In the genomic region with DNA sequence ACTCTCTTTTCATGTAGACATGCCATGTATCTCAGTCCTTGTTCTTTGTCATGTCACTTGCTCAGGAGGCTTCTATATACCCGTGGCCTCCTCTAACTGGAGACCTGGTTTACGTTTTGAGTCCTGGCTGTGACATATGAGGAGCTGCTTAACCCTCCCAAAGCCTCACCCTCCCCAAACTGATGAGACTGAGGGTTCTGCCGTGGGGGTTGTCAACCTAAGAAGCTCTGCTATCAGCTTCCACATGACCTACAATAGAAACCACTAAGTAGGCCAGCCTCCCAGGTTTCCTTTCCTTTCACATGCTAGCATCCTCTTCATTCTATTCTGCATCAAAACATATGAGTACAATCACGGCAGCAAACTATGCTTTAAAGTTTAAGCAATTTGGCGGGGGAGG, we compare ENCODE assay signal across 22 cellular contexts.
A peak's percentile ranks its signal among the peaks of the same experiment; 100 is the strongest.
DNase-seq lines count a peak whose midpoint lies in the region; ATAC-seq and TF ChIP-seq lines count a peak whose summit lies in the region.
"Had no signal": no experiment of that assay in that cellular context is flagged by ENCODE, and none has a peak within 500 bp of the region (broad histone marks: within the 10 kb centered on the region; RNA-seq: fewer than 3 reads in every experiment).

No MANE protein-coding gene starts in this region.

- no peak for TF ChIP-seq CTCF in MM.1S (IDR thresholded peaks at IDR 0.05; ENCODE audit: low read length)
- no peak for TF ChIP-seq CTCF in Caco-2 (IDR thresholded peaks at IDR 0.05; ENCODE audit: insufficient read depth in 1 of 2, low read depth in 1 of 2, low read length in 1 of 2, severe bottlenecking in 1 of 2, unreplicated experiment in 1 of 2)
- TF ChIP-seq CTCF in breast epithelium (IDR thresholded peaks at IDR 0.05), result no peak

- H3K27ac Mint-ChIP-seq in CD4-positive, alpha-beta memory T cell, result peak overlapping the region in 6 of 7 donors; percentile 31 to 81 (median 64)
- peak overlapping the region; percentile 8 for H3K27ac Mint-ChIP-seq in activated T-helper 17 cell treated with anti-CD3 and anti-CD28 coated beads, Interleukin-2, amount 50 U/mL, for 72 hours
- peak overlapping the region in 1 of 2 donors; percentile 75 for H3K27ac Mint-ChIP-seq in effector memory CD8-positive, alpha-beta T cell
- no peak overlapping the region for H3K27ac Mint-ChIP-seq in Caco-2 (ENCODE audit: unreplicated experiment)
- H3K27ac Mint-ChIP-seq: CD14-positive monocyte; CD8-positive, alpha-beta T cell had no signal

- no peaks in the 10 kb centered on the region for H3K9me3 ChIP-seq in CD4-positive, alpha-beta memory T cell (ENCODE audit: control insufficient read depth in 1 of 2, low read length in 2 of 2)
- H3K9me3 ChIP-seq in MM.1S (replicated peaks; ENCODE audit: insufficient read depth, low read length) (no peaks in the 10 kb centered on the region), Caco-2 (no peaks in the 10 kb centered on the region), breast epithelium (no peaks in the 10 kb centered on the region)
- H3K9me3 ChIP-seq: A549; BE2C; BLaER1 treated with 17β-estradiol and CSF1 and Interleukin-3, amounts not matched to agents 10 nM and 100 nM had no signal

- BruUV-seq in Caco-2 (replicated peaks; lab: Mats Ljungman, UMichigan), result no TSS peak

- H3K27ac ChIP-seq in CD4-positive, alpha-beta memory T cell (ENCODE audit: low read depth, low read length), result no peak overlapping the region
- no peak overlapping the region for H3K27ac ChIP-seq in MM.1S (ENCODE audit: low read length)
- no peak overlapping the region for H3K27ac ChIP-seq in breast epithelium
- H3K27ac ChIP-seq: A549; BLaER1 treated with 17β-estradiol and CSF1 and Interleukin-3, amounts not matched to agents 10 nM and 100 nM; GM23248 had no signal

- no peak overlapping the region for H3K4me3 ChIP-seq in CD4-positive, alpha-beta memory T cell (ENCODE audit: low read length in 2 of 2)
- H3K4me3 ChIP-seq in MM.1S (ENCODE audit: low read length) (no peak overlapping the region), Caco-2 (ENCODE audit: low read depth, low read length) (no peak overlapping the region), breast epithelium (no peak overlapping the region)
- H3K4me3 ChIP-seq: A549; BLaER1 treated with 17β-estradiol and CSF1 and Interleukin-3, amounts not matched to agents 10 nM and 100 nM; GM23248 had no signal

- H3K4me2 ChIP-seq in MM.1S (ENCODE audit: low read depth, low read length), result peak overlapping the region; percentile 18; the same call in 1 of the 2 replicates
- H3K4me2 ChIP-seq: A549; BLaER1 treated with 17β-estradiol and CSF1 and Interleukin-3, amounts not matched to agents 10 nM and 100 nM had no signal

- no peaks in the 10 kb centered on the region for H3K9me3 Mint-ChIP-seq in CD4-positive, alpha-beta memory T cell
- no peaks in the 10 kb centered on the region for H3K9me3 Mint-ChIP-seq in activated T-helper 17 cell treated with anti-CD3 and anti-CD28 coated beads, Interleukin-2, amount 50 U/mL, for 72 hours
- H3K9me3 Mint-ChIP-seq in effector memory CD8-positive, alpha-beta T cell, result no peaks in the 10 kb centered on the region
- no peaks in the 10 kb centered on the region for H3K9me3 Mint-ChIP-seq in Caco-2 (ENCODE audit: unreplicated experiment)
- H3K9me3 Mint-ChIP-seq: CD8-positive, alpha-beta T cell had no signal

- H3K27me3 ChIP-seq in CD4-positive, alpha-beta memory T cell (ENCODE audit: insufficient read depth, low read length), result no peaks in the 10 kb centered on the region
- no peaks in the 10 kb centered on the region for H3K27me3 ChIP-seq in MM.1S (replicated peaks; ENCODE audit: insufficient read depth, low read length)
- no peaks in the 10 kb centered on the region for H3K27me3 ChIP-seq in Caco-2 (replicated peaks; ENCODE audit: control insufficient read depth, insufficient read depth, low read length)
- H3K27me3 ChIP-seq in breast epithelium, result no peaks in the 10 kb centered on the region

- TF ChIP-seq POLR2A in breast epithelium (IDR thresholded peaks at IDR 0.05), result no peak

- H3K27me3 Mint-ChIP-seq in CD4-positive, alpha-beta memory T cell, result peaks cover 7 to 14% of the 10 kb centered on the region in 2 donors
- H3K27me3 Mint-ChIP-seq in activated T-helper 17 cell treated with anti-CD3 and anti-CD28 coated beads, Interleukin-2, amount 50 U/mL, for 72 hours, result no peaks in the 10 kb centered on the region
- H3K27me3 Mint-ChIP-seq in effector memory CD8-positive, alpha-beta T cell, result peaks cover 35 to 56% of the 10 kb centered on the region in 2 donors
- peaks cover 14% of the 10 kb centered on the region for H3K27me3 Mint-ChIP-seq in Caco-2 (ENCODE audit: insufficient read depth, unreplicated experiment)

- no peaks in the 10 kb centered on the region for H3K9me2 ChIP-seq in MM.1S (replicated peaks; ENCODE audit: insufficient read depth, low read length)

- H3K9ac ChIP-seq in MM.1S (ENCODE audit: low read length), result no peak overlapping the region
- H3K9ac ChIP-seq: BLaER1 treated with 17β-estradiol and CSF1 and Interleukin-3, amounts not matched to agents 10 nM and 100 nM; GM23248 had no signal

- POLR2A ChIA-PET in CD4-positive, alpha-beta memory T cell (lab: Charles Lee; ENCODE audit: partially characterized antibody), result no interaction called here
- POLR2A ChIA-PET in Caco-2 (lab: Charles Lee), result no interaction called here

- H3K36me3 ChIP-seq in CD4-positive, alpha-beta memory T cell (ENCODE audit: insufficient read depth, low read length), result no peaks in the 10 kb centered on the region
- no peaks in the 10 kb centered on the region for H3K36me3 ChIP-seq in MM.1S (replicated peaks; ENCODE audit: insufficient read depth, low read length)
- no peaks in the 10 kb centered on the region for H3K36me3 ChIP-seq in Caco-2 (ENCODE audit: control insufficient read depth, insufficient read depth, low read length)
- no peaks in the 10 kb centered on the region for H3K36me3 ChIP-seq in breast epithelium
- H3K36me3 ChIP-seq: BE2C; BLaER1 treated with 17β-estradiol and CSF1 and Interleukin-3, amounts not matched to agents 10 nM and 100 nM had no signal

- H3K4me3 Mint-ChIP-seq in CD4-positive, alpha-beta memory T cell, result peak overlapping the region in 4 of 8 donors; percentile 2 to 36 (median 26)
- peak overlapping the region; percentile 21 for H3K4me3 Mint-ChIP-seq in activated T-helper 17 cell treated with anti-CD3 and anti-CD28 coated beads, Interleukin-2, amount 50 U/mL, for 72 hours
- H3K4me3 Mint-ChIP-seq in effector memory CD8-positive, alpha-beta T cell, result peak overlapping the region in 1 of 2 donors; percentile 53
- H3K4me3 Mint-ChIP-seq in Caco-2 (ENCODE audit: unreplicated experiment), result no peak overlapping the region
- H3K4me3 Mint-ChIP-seq: CD8-positive, alpha-beta T cell had no signal

- H2AFZ ChIP-seq in MM.1S (ENCODE audit: low read length), result no peak overlapping the region
- H2AFZ ChIP-seq: GM23248 had no signal

- peak; percentile 56 for ATAC-seq in activated T-helper 17 cell treated with anti-CD3 and anti-CD28 coated beads, Interleukin-2, amount 50 U/mL, for 72 hours (replicated peaks)
- peak; percentile 94 for ATAC-seq in effector memory CD8-positive, alpha-beta T cell (replicated peaks)
- ATAC-seq: A549; CD8-positive, alpha-beta T cell had no signal

- H3K79me2 ChIP-seq in MM.1S (ENCODE audit: low read length), result no peaks in the 10 kb centered on the region

- CTCF ChIA-PET in CD4-positive, alpha-beta memory T cell (lab: Charles Lee; ENCODE audit: partially characterized antibody), result no interaction called here
- CTCF ChIA-PET in Caco-2 (lab: Charles Lee), result no interaction called here

- peaks cover 2 to 18% (median 11%) of the 10 kb centered on the region in 4 donors for H3K4me1 Mint-ChIP-seq in CD4-positive, alpha-beta memory T cell
- peaks cover 18% of the 10 kb centered on the region for H3K4me1 Mint-ChIP-seq in activated T-helper 17 cell treated with anti-CD3 and anti-CD28 coated beads, Interleukin-2, amount 50 U/mL, for 72 hours
- H3K4me1 Mint-ChIP-seq in effector memory CD8-positive, alpha-beta T cell (ENCODE audit: low read depth in 2 of 2), result peaks cover 0 to 24% of the 10 kb centered on the region in 2 donors
- H3K4me1 Mint-ChIP-seq in Caco-2 (ENCODE audit: low read depth, unreplicated experiment), result no peaks in the 10 kb centered on the region

- intact Hi-C loops in CD4-positive, alpha-beta memory T cell (cut with micrococcal nuclease), result no loop called here
- intact Hi-C loops in Caco-2 (cut with micrococcal nuclease; ENCODE audit: unreplicated experiment), result no loop called here
- intact Hi-C loops in breast epithelium (cut with DNase I; ENCODE audit: low total_unique reads), result no loop called here

- peak; percentile 18 to 61 (median 54) for DNase-seq in CD4-positive, alpha-beta memory T cell
- DNase-seq in MM.1S (peak; percentile 44), Caco-2 (no peak), breast epithelium (ENCODE audit: low spot score in 2 of 2) (no peak), EL (no peak), amygdala (lab: John Stamatoyannopoulos, UW) (no peak)
- peak in 2 of 3 experiments; percentile 12 to 27 for DNase-seq in effector memory CD8-positive, alpha-beta T cell
- DNase-seq: 8988T; ACHN; AML-193; BE2C; Calu3; CD8-positive, alpha-beta T cell; DMS53; DMS79 treated with DMSO at 0.1 percent for 48 hours; GM23248; H7; HCEC 1CT had no signal

- no peaks in the 10 kb centered on the region for H3K36me3 Mint-ChIP-seq in CD4-positive, alpha-beta memory T cell
- no peaks in the 10 kb centered on the region for H3K36me3 Mint-ChIP-seq in activated T-helper 17 cell treated with anti-CD3 and anti-CD28 coated beads, Interleukin-2, amount 50 U/mL, for 72 hours (ENCODE audit: low read depth)
- no peaks in the 10 kb centered on the region for H3K36me3 Mint-ChIP-seq in effector memory CD8-positive, alpha-beta T cell (ENCODE audit: insufficient read depth)
- H3K36me3 Mint-ChIP-seq in Caco-2 (ENCODE audit: insufficient read depth, unreplicated experiment), result no peaks in the 10 kb centered on the region
- H3K36me3 Mint-ChIP-seq: CD14-positive monocyte; CD8-positive, alpha-beta T cell had no signal

- peaks cover 13% of the 10 kb centered on the region for H3K4me1 ChIP-seq in CD4-positive, alpha-beta memory T cell (ENCODE audit: insufficient read depth, low read length)
- H3K4me1 ChIP-seq in MM.1S (ENCODE audit: low read length) (peaks cover 37% of the 10 kb centered on the region), Caco-2 (no peaks in the 10 kb centered on the region), breast epithelium (no peaks in the 10 kb centered on the region)
- H3K4me1 ChIP-seq: A549, BE2C had no signal

- no peaks in the 10 kb centered on the region for H4K20me1 ChIP-seq in MM.1S (ENCODE audit: insufficient read depth, low read length)
- H4K20me1 ChIP-seq: BLaER1 treated with 17β-estradiol and CSF1 and Interleukin-3, amounts not matched to agents 10 nM and 100 nM had no signal

- H3F3A ChIP-seq in MM.1S (ENCODE audit: insufficient read depth, low read length), result peaks cover 13% of the 10 kb centered on the region

Comparison
In these comparisons a context has a peak if more than half of its experiments do, and no peak if none do; other contexts are left out.
1. DNase-seq: peak in CD4-positive, alpha-beta memory T cell (5 of 5), MM.1S (single experiment) and effector memory CD8-positive, alpha-beta T cell (2 of 3); none in Caco-2 (0 of 2), breast epithelium (0 of 2), EL (single experiment) and amygdala (0 of 56).